26 cellular contexts compared by ENCODE assay signal in the genomic region with DNA sequence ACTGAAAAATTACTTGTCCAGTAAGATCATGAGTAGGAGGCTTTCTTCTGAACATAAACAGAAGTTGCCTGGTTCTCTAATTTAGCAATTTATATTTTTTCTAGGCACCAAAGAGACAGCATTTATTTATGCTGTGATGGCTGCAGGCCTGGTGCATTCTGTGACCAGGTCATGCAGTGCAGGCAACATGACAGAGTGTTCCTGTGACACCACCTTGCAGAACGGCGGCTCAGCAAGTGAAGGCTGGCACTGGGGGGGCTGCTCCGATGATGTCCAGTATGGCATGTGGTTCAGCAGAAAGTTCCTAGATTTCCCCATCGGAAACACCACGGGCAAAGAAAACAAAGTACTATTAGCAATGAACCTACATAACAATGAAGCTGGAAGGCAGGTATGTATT. TPM values are rescaled to one million over a fixed set of nuclear protein-coding genes. Genes with fewer than 3 reads are reported as not detected.
"Had no signal": no experiment of that assay in that cellular context is flagged by ENCODE, and none has a peak within 500 bp of the region (broad histone marks: within the 10 kb centered on the region; RNA-seq: fewer than 3 reads in every experiment).

No MANE protein-coding gene starts in this region.

- H3K4me3 Mint-ChIP-seq: activated CD4-positive, alpha-beta memory T cell treated with anti-CD3 and anti-CD28 coated beads, Interleukin-2, amount 10 ng/mL, durations not matched to agents 7 days and 5 days; activated CD8-positive, alpha-beta memory T cell treated with anti-CD3 and anti-CD28 coated beads, Interleukin-2, amount 10 ng/mL, durations not matched to agents 7 days and 5 days; activated naive CD4-positive, alpha-beta T cell treated with anti-CD3 and anti-CD28 coated beads for 36 hours; activated naive CD8-positive, alpha-beta T cell treated with anti-CD3 and anti-CD28 coated beads, Interleukin-2, amount 50 U/mL, for 24 hours; endodermal cell; T-helper 2 cell treated with Interferon-gamma antibody and Interleukin-4, amounts not matched to agents 5 μg/mL and 100 μg/mL, for 36 hours had no signal

- H3K27ac ChIP-seq: left lung, spleen, thyroid gland had no signal

- H3K36me3 ChIP-seq: left lung, spleen, thyroid gland had no signal

- H3K36me3 Mint-ChIP-seq: activated CD8-positive, alpha-beta memory T cell treated with anti-CD3 and anti-CD28 coated beads, Interleukin-2, amount 10 ng/mL, durations not matched to agents 7 days and 5 days; brain; WTC11 had no signal

- DNase-seq: activated CD4-positive, alpha-beta memory T cell treated with anti-CD3 and anti-CD28 coated beads, Interleukin-2, amount 10 ng/mL, durations not matched to agents 7 days and 5 days; activated CD4-positive, alpha-beta T cell treated with anti-CD3 and anti-CD28 coated beads for 48 hours; activated CD8-positive, alpha-beta memory T cell treated with anti-CD3 and anti-CD28 coated beads, Interleukin-2, amount 10 ng/mL, durations not matched to agents 7 days and 5 days; activated naive CD4-positive, alpha-beta T cell treated with anti-CD3 and anti-CD28 coated beads for 36 hours; activated naive CD8-positive, alpha-beta T cell treated with anti-CD3 and anti-CD28 coated beads, Interleukin-2, amount 50 U/mL, for 24 hours; activated T-cell treated with anti-CD3 and anti-CD28 coated beads, Interleukin-2, amount 50 U/mL, for 1 hour; anterior cingulate cortex; caudate nucleus; endodermal cell; foreskin melanocyte; glutamatergic neuron; hypothalamus; kidney; mammary epithelial cell; nucleus accumbens; retina; spleen; stimulated activated CD4-positive, alpha-beta T cell treated with anti-CD3 and anti-CD28 coated beads, Interleukin-4, amount 100 ng/mL, for 4 hours; stimulated activated naive CD4-positive, alpha-beta T cell; thyroid gland had no signal

- ATAC-seq: activated CD8-positive, alpha-beta memory T cell treated with anti-CD3 and anti-CD28 coated beads, Interleukin-2, amount 10 ng/mL, durations not matched to agents 7 days and 5 days; activated naive CD8-positive, alpha-beta T cell treated with anti-CD3 and anti-CD28 coated beads, Interleukin-2, amount 50 U/mL, for 24 hours; left lung; WTC11 had no signal

- H3K4me3 ChIP-seq: left lung, spleen, thyroid gland had no signal

- H3K9me3 Mint-ChIP-seq: activated CD4-positive, alpha-beta memory T cell treated with anti-CD3 and anti-CD28 coated beads, Interleukin-2, amount 10 ng/mL, durations not matched to agents 7 days and 5 days; activated naive CD4-positive, alpha-beta T cell treated with anti-CD3 and anti-CD28 coated beads for 36 hours; activated naive CD8-positive, alpha-beta T cell treated with anti-CD3 and anti-CD28 coated beads, Interleukin-2, amount 50 U/mL, for 24 hours; endodermal cell; T-helper 2 cell treated with Interferon-gamma antibody and Interleukin-4, amounts not matched to agents 5 μg/mL and 100 μg/mL, for 36 hours; WTC11 had no signal

- H3K27ac Mint-ChIP-seq: activated CD4-positive, alpha-beta memory T cell treated with anti-CD3 and anti-CD28 coated beads, Interleukin-2, amount 10 ng/mL, durations not matched to agents 7 days and 5 days; activated CD8-positive, alpha-beta memory T cell treated with anti-CD3 and anti-CD28 coated beads, Interleukin-2, amount 10 ng/mL, durations not matched to agents 7 days and 5 days; activated naive CD4-positive, alpha-beta T cell treated with anti-CD3 and anti-CD28 coated beads for 36 hours; activated naive CD8-positive, alpha-beta T cell treated with anti-CD3 and anti-CD28 coated beads, Interleukin-2, amount 50 U/mL, for 24 hours; brain; endodermal cell; T-helper 2 cell treated with Interferon-gamma antibody and Interleukin-4, amounts not matched to agents 5 μg/mL and 100 μg/mL, for 36 hours; WTC11 had no signal

- H3K9me3 ChIP-seq: left lung, spleen, thyroid gland had no signal

RNA-seq across cellular contexts. Expression of a gene that starts 2.8 kb away (rescaled TPM):
- total RNA-seq: activated CD4-positive, alpha-beta memory T cell treated with anti-CD3 and anti-CD28 coated beads, Interleukin-2, amount 10 ng/mL, durations not matched to agents 7 days and 5 days; activated CD8-positive, alpha-beta memory T cell treated with anti-CD3 and anti-CD28 coated beads, Interleukin-2, amount 10 ng/mL, durations not matched to agents 7 days and 5 days; activated naive CD4-positive, alpha-beta T cell treated with anti-CD3 and anti-CD28 coated beads for 36 hours; epithelial cell of proximal tubule; kidney; left lung; mammary epithelial cell; thyroid gland had no signal
- polyA plus RNA-seq: mammary epithelial cell, urinary bladder had no signal
